16 cellular contexts compared by ENCODE assay signal in the genomic region with DNA sequence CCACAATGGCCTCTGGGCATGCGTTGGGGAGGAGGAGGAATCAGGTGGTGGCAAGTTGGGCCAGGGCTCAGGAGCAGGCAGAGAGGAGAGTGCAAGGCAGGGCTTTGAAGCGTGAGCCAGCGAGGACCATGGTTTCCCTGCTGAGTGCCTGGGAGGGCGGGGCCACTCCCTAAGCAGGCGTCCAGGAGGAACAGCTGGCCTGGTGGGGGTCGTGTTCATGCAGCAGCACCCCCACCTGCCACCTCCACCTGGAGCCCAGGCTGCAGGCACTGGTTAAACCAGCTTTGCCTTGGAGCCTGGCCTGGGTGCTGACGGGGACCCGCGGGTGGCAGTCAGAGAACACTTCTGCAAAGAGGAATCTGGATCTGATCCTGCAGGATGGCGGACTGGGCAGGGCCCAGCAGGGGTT. TPM values are rescaled to one million over a fixed set of nuclear protein-coding genes. Genes with fewer than 3 reads are reported as not detected.
DNase-seq lines count a peak whose midpoint lies in the region; ATAC-seq and TF ChIP-seq lines count a peak whose summit lies in the region.
"Had no signal": no experiment of that assay in that cellular context is flagged by ENCODE, and none has a peak within 500 bp of the region (broad histone marks: within the 10 kb centered on the region; RNA-seq: fewer than 3 reads in every experiment).

No MANE protein-coding gene starts in this region.

- H3K4me1 ChIP-seq in foreskin keratinocyte (no peaks in the 10 kb centered on the region), rectal smooth muscle tissue (ENCODE audit: control insufficient read depth, insufficient read depth, low read length) (peaks cover 27% of the 10 kb centered on the region)

- no peak overlapping the region for H3K9ac ChIP-seq in rectal smooth muscle tissue (ENCODE audit: low read length)

- H3K27me3 ChIP-seq in foreskin keratinocyte (peaks cover 56% of the 10 kb centered on the region), rectal smooth muscle tissue (ENCODE audit: control insufficient read depth, insufficient read depth, low read length) (no peaks in the 10 kb centered on the region)
- H3K27me3 ChIP-seq: esophagus squamous epithelium had no signal

- DNase-seq in ELF-1 (ENCODE audit: low read depth, low spot score), result peak; percentile 80
- DNase-seq in NCI-H345 (lab: John Stamatoyannopoulos, UW), result peak; percentile 93
- peak in 1 of 2 donors; percentile 8 for DNase-seq in foreskin keratinocyte
- no peak for DNase-seq in stimulated activated CD4-positive, alpha-beta T cell treated with anti-CD3 and anti-CD28 coated beads, Interleukin-4, amount 100 ng/mL, for 4 hours
- DNase-seq in caudate nucleus (lab: John Stamatoyannopoulos, UW), result no peak
- DNase-seq in activated naive CD4-positive, alpha-beta T cell (lab: John Stamatoyannopoulos, UW), result no peak
- no peak for DNase-seq in left colon
- DNase-seq: activated CD4-positive, alpha-beta T cell treated with anti-CD3 and anti-CD28 coated beads for 1 hour; activated gamma-delta T cell; anterior cingulate cortex; DND-41; esophagus squamous epithelium; naive B cell; NCI-H2081; SHP77 treated with DMSO at 0.1 percent for 48 hours had no signal

- ATAC-seq in foreskin keratinocyte (peak; percentile 13), left colon (no peak)

- intact Hi-C loops in left colon (cut with DNase I, micrococcal nuclease), result no loop called here

- no peak for TF ChIP-seq CTCF in foreskin keratinocyte (conservative IDR thresholded peaks at IDR 0.05)

- no peaks in the 10 kb centered on the region for H3K36me3 ChIP-seq in rectal smooth muscle tissue (ENCODE audit: control insufficient read depth, insufficient read depth, low read length)

- no peak overlapping the region for H3K4me3 ChIP-seq in rectal smooth muscle tissue (ENCODE audit: low read length)
- H3K4me3 ChIP-seq: esophagus squamous epithelium had no signal

- H3K27ac ChIP-seq in foreskin keratinocyte (no peak overlapping the region), rectal smooth muscle tissue (ENCODE audit: low read depth, low read length) (peak overlapping the region; percentile 33), caudate nucleus (ENCODE audit: low read depth, low read length) (no peak overlapping the region)

RNA-seq across cellular contexts. Expression of a gene that starts 24.2 kb away (rescaled TPM):
- total RNA-seq in foreskin keratinocyte, result not detected in 2 replicates
- 0.02 and 0.09 TPM in 2 replicates for polyA plus RNA-seq in foreskin keratinocyte
- 10 to 100 TPM; 27.6 to 45.5 TPM for total RNA-seq in left colon

Comparison
In these comparisons a context has a peak if more than half of its experiments do, and no peak if none do; other contexts are left out.
1. DNase-seq: peak in ELF-1 (single experiment) and NCI-H345 (single experiment); none in stimulated activated CD4-positive, alpha-beta T cell treated with anti-CD3 and anti-CD28 coated beads, Interleukin-4, amount 100 ng/mL, for 4 hours (0 of 2), caudate nucleus (0 of 61), activated naive CD4-positive, alpha-beta T cell (0 of 4) and left colon (0 of 2).
2. RNA of a gene that starts 24.2 kb away (total RNA-seq): 27.6 to 45.5 TPM in left colon; not detected in foreskin keratinocyte; every median in the first group is over 10 times any median in the second.